In the genomic region with DNA sequence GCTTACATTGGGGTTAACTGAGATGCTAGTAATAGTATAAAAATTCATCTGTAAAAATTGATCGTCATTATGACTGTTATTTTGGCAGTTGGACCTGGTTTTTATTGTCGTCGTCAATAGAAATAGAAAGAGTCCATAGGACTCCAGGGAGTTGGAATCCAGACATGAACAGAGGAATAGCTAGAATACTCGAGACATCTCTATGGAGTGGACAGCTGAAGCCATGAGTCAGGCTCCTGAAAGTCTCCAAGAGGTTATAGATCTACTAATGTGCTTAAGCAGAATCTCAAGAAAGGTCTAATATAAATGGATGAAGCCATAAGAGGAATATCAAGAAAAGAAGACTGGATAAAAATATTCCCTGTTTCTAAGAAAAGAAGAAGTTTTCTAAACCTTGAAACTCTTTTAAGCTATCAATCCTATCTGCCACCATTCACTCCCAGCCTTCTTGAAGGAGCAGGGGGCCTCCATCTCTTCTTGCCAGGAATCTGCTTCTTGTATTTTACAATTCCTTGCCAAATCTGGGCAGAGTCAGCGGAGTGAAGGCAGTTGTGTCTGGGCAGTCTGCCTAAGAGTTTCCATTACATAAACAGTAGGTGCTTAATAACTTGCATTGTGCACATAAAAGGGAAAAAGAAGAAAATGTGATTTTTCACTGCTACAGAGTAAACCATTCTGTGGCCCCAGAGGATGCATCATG, we compare ENCODE assay signal across 1 cellular context.
TF ChIP-seq lines count a peak whose summit lies in the region.

No MANE protein-coding gene starts in this region.

TF ChIP-seq in IMR-90, 13 proteins besides CTCF, POLR2A, EP300 and RAD21 (continued from another document):
- TF ChIP-seq ELK1 (IDR thresholded peaks at IDR 0.05; ENCODE audit: borderline replicate concordance, low read depth, low read length) = no peak
- no peak for TF ChIP-seq MAFK (IDR thresholded peaks at IDR 0.05; ENCODE audit: low read depth, low read length)
- TF ChIP-seq RFX5 (IDR thresholded peaks at IDR 0.05; ENCODE audit: low read depth, low read length) = no peak
- TF ChIP-seq RCOR1 (IDR thresholded peaks at IDR 0.05; ENCODE audit: insufficient replicate concordance, low read length) = no peak
- TF ChIP-seq NFE2L2 (IDR thresholded peaks at IDR 0.05; ENCODE audit: low read depth, low read length) = no peak
